Comparison of ENCODE assay signal across 1 cellular context in genomic region chr4:139214039-139214534, GRCh38.
TF ChIP-seq lines count a peak whose summit lies in the region.

No MANE protein-coding gene starts in this region.

TF ChIP-seq in GM12878, 131 proteins besides CTCF, POLR2A, EP300 and RAD21 (continued from another document):
- no peak for TF ChIP-seq CUX1 (IDR thresholded peaks at IDR 0.05; ENCODE audit: insufficient replicate concordance, low read depth, low read length)
- no peak for TF ChIP-seq BCL3 (IDR thresholded peaks at IDR 0.05; ENCODE audit: borderline replicate concordance, insufficient read depth, low read depth, low read length, poor library complexity, severe bottlenecking)
- TF ChIP-seq MYB (IDR thresholded peaks at IDR 0.05; ENCODE audit: borderline replicate concordance, low read depth, low read length) = no peak
- no peak for TF ChIP-seq CHD4 (IDR thresholded peaks at IDR 0.05)
- TF ChIP-seq, protein P1, sequence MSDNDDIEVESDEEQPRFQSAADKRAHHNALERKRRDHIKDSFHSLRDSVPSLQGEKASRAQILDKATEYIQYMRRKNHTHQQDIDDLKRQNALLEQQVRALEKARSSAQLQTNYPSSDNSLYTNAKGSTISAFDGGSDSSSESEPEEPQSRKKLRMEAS (IDR thresholded peaks at IDR 0.05; ENCODE audit: low read depth, low read length) = peak; percentile 34; the same call in 1 of the 2 replicates
- no peak for TF ChIP-seq NR2C2 (IDR thresholded peaks at IDR 0.05; ENCODE audit: borderline replicate concordance, control insufficient read depth, insufficient read length, low read depth)
- no peak for TF ChIP-seq SIN3A (IDR thresholded peaks at IDR 0.05; ENCODE audit: low read depth, low read length)
- no peak for TF ChIP-seq SIX5 (IDR thresholded peaks at IDR 0.05; ENCODE audit: low read depth, low read length, severe bottlenecking)
